In the genomic region with DNA sequence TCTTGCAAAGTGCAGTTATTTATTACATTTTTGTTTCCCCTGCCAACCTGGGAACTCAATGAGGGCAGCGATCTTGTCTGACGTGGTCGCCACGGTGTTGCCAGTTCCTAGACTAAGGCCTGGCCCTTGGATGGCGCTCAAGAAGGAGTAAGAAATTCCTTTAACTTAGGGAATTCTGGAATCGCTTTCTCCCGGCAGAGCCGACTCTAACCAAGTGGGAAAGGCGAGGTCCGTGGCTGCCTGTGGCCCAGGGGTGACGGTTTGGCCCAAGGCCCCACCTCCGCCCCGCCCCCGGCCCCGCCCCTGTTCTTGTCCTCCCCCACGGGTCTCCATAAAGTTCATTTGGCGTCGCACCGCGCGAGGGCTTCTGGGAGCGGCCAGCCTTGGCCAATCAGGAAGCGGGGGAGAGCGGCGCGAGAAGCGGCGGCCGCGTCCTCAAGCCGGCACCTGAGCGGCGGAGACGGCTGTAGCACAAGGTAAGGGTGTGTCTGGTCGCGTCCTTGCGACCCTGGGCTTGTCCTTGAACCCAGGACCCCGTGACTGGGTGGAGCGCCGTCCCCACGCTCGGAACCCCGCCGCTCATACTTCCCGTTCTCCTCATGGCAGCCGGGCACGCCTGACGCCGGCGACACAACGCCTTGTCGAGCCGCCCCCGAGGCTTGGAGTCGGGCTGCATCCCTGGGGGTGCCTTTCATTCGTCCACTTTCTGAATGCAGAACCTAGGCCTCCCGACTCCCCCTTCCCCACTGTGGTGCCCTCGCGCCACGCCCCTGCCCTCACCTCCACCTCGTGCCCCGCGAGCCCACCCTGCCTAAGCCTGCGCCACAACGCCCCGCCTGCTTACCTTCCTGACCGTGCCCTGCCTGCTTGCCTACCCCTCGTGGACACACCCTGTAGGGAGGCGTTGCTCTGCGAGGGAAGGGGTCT, we compare ENCODE assay signal across 8 cellular contexts. TPM values are rescaled to one million over a fixed set of nuclear protein-coding genes. Genes with fewer than 3 reads are reported as not detected.
DNase-seq lines count a peak whose midpoint lies in the region; ATAC-seq lines count a peak whose summit lies in the region.

Gene NUP93 (plus strand): TSS at position 394 of the 927 bp plus-strand sequence. CDS start 18,119 bp downstream, outside the sequence.

- DNase-seq in CD4-positive, alpha-beta memory T cell: peak; percentile 87 to 92 (median 89)
- peak; percentile 65 for DNase-seq in HS-5 (ENCODE audit: low read depth)
- peak; percentile 43 for DNase-seq in NK-92 (lab: John Stamatoyannopoulos, UW; ENCODE audit: unreplicated experiment)
- DNase-seq in activated CD8-positive, alpha-beta memory T cell treated with anti-CD3 and anti-CD28 coated beads for 1 hour (ENCODE audit: extremely low read depth in 1 of 2, low read depth in 1 of 2): peak; percentile 73 to 79
- DNase-seq in effector CD8-positive, alpha-beta T cell (lab: John Stamatoyannopoulos, UW): peak; percentile 90
- peak; percentile 94 for DNase-seq in medulla oblongata (ENCODE audit: extremely low spot score)
- DNase-seq in stimulated activated CD4-positive, alpha-beta T cell treated with anti-CD3 and anti-CD28 coated beads, TNF-alpha, amount 100 ng/mL, for 48 hours (ENCODE audit: low read depth in 3 of 3): peak; percentile 81 to 89 (median 86)

- H3K4me1 ChIP-seq in CD4-positive, alpha-beta memory T cell (ENCODE audit: insufficient read depth, low read length): peaks cover 35% of the 10 kb centered on the region

- intact Hi-C loops in CD4-positive, alpha-beta memory T cell (cut with micrococcal nuclease): loop anchor here (1.0 to 10.0 kb wide), 3 partner anchors 48 to 205 kb away; partner anchors contain the start of genes HERPUD1, MT1X and SLC12A3

- CTCF ChIA-PET in CD4-positive, alpha-beta memory T cell (lab: Charles Lee; ENCODE audit: partially characterized antibody): interaction anchor here (2.6 kb wide), 1 partner anchor 28 kb away, joined by 14 read pairs; no protein-coding TSS in a partner anchor

- H3K27ac Mint-ChIP-seq in CD4-positive, alpha-beta memory T cell: peak within 1 kb of the TSS in 6 of 7 donors; percentile 82 to 98 (median 96)

- no peaks in the 10 kb centered on the region for H3K9me3 Mint-ChIP-seq in CD4-positive, alpha-beta memory T cell

- H3K4me1 Mint-ChIP-seq in CD4-positive, alpha-beta memory T cell: peaks cover 13 to 36% (median 14%) of the 10 kb centered on the region in 4 donors

- no peaks in the 10 kb centered on the region for H3K36me3 ChIP-seq in CD4-positive, alpha-beta memory T cell (ENCODE audit: insufficient read depth, low read length)

- POLR2A ChIA-PET in CD4-positive, alpha-beta memory T cell (lab: Charles Lee; ENCODE audit: partially characterized antibody): interaction anchor here (0.7 to 0.8 kb wide), 2 partner anchors 20 to 74 kb away, joined by 3 to 6 read pairs; no protein-coding TSS in a partner anchor

- H3K27ac ChIP-seq in CD4-positive, alpha-beta memory T cell (ENCODE audit: low read depth, low read length): peak within 1 kb of the TSS; percentile 70

- no peaks in the 10 kb centered on the region for H3K9me3 ChIP-seq in CD4-positive, alpha-beta memory T cell (ENCODE audit: control insufficient read depth in 1 of 2, low read length in 2 of 2)

- peak within 1 kb of the TSS; percentile 76 to 81 for H3K4me3 ChIP-seq in CD4-positive, alpha-beta memory T cell (ENCODE audit: low read length in 2 of 2)

- H3K27me3 Mint-ChIP-seq in CD4-positive, alpha-beta memory T cell: no peaks in the 10 kb centered on the region

- ATAC-seq in GM19467 (IDR thresholded peaks at IDR 0.05; ENCODE audit: unreplicated experiment): peak; percentile 83

- H3K36me3 Mint-ChIP-seq in CD4-positive, alpha-beta memory T cell: peaks cover 0 to 3% of the 10 kb centered on the region in 2 donors

- peak within 1 kb of the TSS in 4 of 8 donors; percentile 85 to 95 (median 93) for H3K4me3 Mint-ChIP-seq in CD4-positive, alpha-beta memory T cell

- H3K27me3 ChIP-seq in CD4-positive, alpha-beta memory T cell (ENCODE audit: insufficient read depth, low read length): no peaks in the 10 kb centered on the region

RNA-seq across cellular contexts. Expression of gene NUP93, which starts in this region (rescaled TPM):
- total RNA-seq in CD4-positive, alpha-beta memory T cell: 10 to 100 TPM; 48.0 to 56.5 TPM
- polyA plus RNA-seq in CD4-positive, alpha-beta memory T cell: 10 to 100 TPM; 63.1 to 73.2 TPM

Comparison
In these comparisons a context has a peak if more than half of its experiments do, and no peak if none do; other contexts are left out.
1. Peak in every context shown above with its lines: DNase-seq, ATAC-seq, H3K4me3 ChIP-seq and H3K27ac ChIP-seq.
2. DNase-seq: peak in every context shown above with its lines; median percentile 94 in medulla oblongata; 90 in effector CD8-positive, alpha-beta T cell; 89 in CD4-positive, alpha-beta memory T cell; 86 in stimulated activated CD4-positive, alpha-beta T cell treated with anti-CD3 and anti-CD28 coated beads, TNF-alpha, amount 100 ng/mL, for 48 hours; 76 in activated CD8-positive, alpha-beta memory T cell treated with anti-CD3 and anti-CD28 coated beads for 1 hour; 65 in HS-5; 43 in NK-92.